ENCODE assay signal across 11 cellular contexts in genomic region chr10:71333154-71333887, GRCh38. TPM values are rescaled to one million over a fixed set of nuclear protein-coding genes. Genes with fewer than 3 reads are reported as not detected.
DNase-seq lines count a peak whose midpoint lies in the region; ATAC-seq, FAIRE-seq and TF ChIP-seq lines count a peak whose summit lies in the region.
"Had no signal": no experiment of that assay in that cellular context is flagged by ENCODE, and none has a peak within 500 bp of the region (broad histone marks: within the 10 kb centered on the region; RNA-seq: fewer than 3 reads in every experiment).

No MANE protein-coding gene starts in this region.

- H3K4me1 ChIP-seq in kidney (ENCODE audit: control insufficient read depth in 1 of 2, insufficient read depth in 1 of 2, low read depth in 1 of 2, low read length in 2 of 2), result peaks cover 14 to 30% of the 10 kb centered on the region in 2 donors

- DNase-seq in GF-D8 (lab: John Stamatoyannopoulos, UW) (peak; percentile 28), MV-4-11 (lab: John Stamatoyannopoulos, UW) (peak; percentile 65), activated B cell treated with CpG ODN at 0.5 μM for 24 hours (no peak), sciatic nerve (ENCODE audit: low spot score) (no peak), kidney (no peak), amniotic stem cell (lab: John Stamatoyannopoulos, UW) (no peak)
- DNase-seq in stimulated activated CD4-positive, alpha-beta T cell treated with anti-CD3 and anti-CD28 coated beads, Interleukin-4, amount 100 ng/mL, for 24 hours, result no peak
- DNase-seq: activated naive CD4-positive, alpha-beta T cell treated with anti-CD3 and anti-CD28 coated beads for 36 hours; cortex of kidney; stimulated activated naive CD8-positive, alpha-beta T cell treated with anti-CD3 and anti-CD28 coated beads, Interleukin-15, amount 100 ng/mL, for 72 hours had no signal

- no peak for TF ChIP-seq CTCF in activated B cell treated with CpG ODN at 0.5 μM for 24 hours (IDR thresholded peaks at IDR 0.05)
- TF ChIP-seq CTCF in kidney (IDR thresholded peaks at IDR 0.05; ENCODE audit: borderline replicate concordance, extremely low read depth, insufficient read depth), result no peak

- CTCF ChIA-PET in activated B cell treated with CpG ODN at 0.5 μM for 24 hours (lab: Charles Lee), result interaction anchor here (3.0 kb wide), 1 partner anchor 14 kb away, joined by 7 read pairs; the partner anchor contains the start of gene SLC29A3

- no peak for FAIRE-seq in kidney (lab: Jason Lieb, UNC)
- FAIRE-seq: TTC549 had no signal

- intact Hi-C loops in activated B cell treated with CpG ODN at 0.5 μM for 24 hours (cut with micrococcal nuclease) (no loop called here), sciatic nerve (cut with DNase I) (no loop called here), kidney (cut with DNase I) (no loop called here)

- no peaks in the 10 kb centered on the region for H3K9me3 ChIP-seq in kidney (ENCODE audit: control insufficient read depth in 1 of 2, low read length in 2 of 2)

- H3K36me3 Mint-ChIP-seq in activated B cell treated with CpG ODN at 0.5 μM for 24 hours (ENCODE audit: low read depth), result peaks cover 5% of the 10 kb centered on the region

- peak overlapping the region; percentile 56 for H3K27ac Mint-ChIP-seq in activated B cell treated with CpG ODN at 0.5 μM for 24 hours
- H3K27ac Mint-ChIP-seq: activated naive CD4-positive, alpha-beta T cell treated with anti-CD3 and anti-CD28 coated beads for 36 hours had no signal

- H3K4me1 Mint-ChIP-seq in activated B cell treated with CpG ODN at 0.5 μM for 24 hours, result peaks cover 19% of the 10 kb centered on the region
- H3K4me1 Mint-ChIP-seq: stimulated activated naive CD8-positive, alpha-beta T cell treated with anti-CD3 and anti-CD28 coated beads, Interleukin-15, amount 100 ng/mL, for 72 hours had no signal

- H3K9ac ChIP-seq in kidney (ENCODE audit: low read length in 2 of 2), result no peak overlapping the region

- ATAC-seq in activated B cell treated with CpG ODN at 0.5 μM for 24 hours (ENCODE audit: low read depth) (peak; percentile 67), sciatic nerve (peak; percentile 65)
- ATAC-seq: stimulated activated naive CD8-positive, alpha-beta T cell treated with anti-CD3 and anti-CD28 coated beads, Interleukin-15, amount 100 ng/mL, for 72 hours had no signal

- H3K27me3 Mint-ChIP-seq in activated B cell treated with CpG ODN at 0.5 μM for 24 hours, result no peaks in the 10 kb centered on the region
- H3K27me3 Mint-ChIP-seq: stimulated activated naive CD8-positive, alpha-beta T cell treated with anti-CD3 and anti-CD28 coated beads, Interleukin-15, amount 100 ng/mL, for 72 hours had no signal

- H3K4me3 ChIP-seq in kidney (ENCODE audit: low read length in 2 of 2), result no peak overlapping the region

- H3K9me3 Mint-ChIP-seq in activated B cell treated with CpG ODN at 0.5 μM for 24 hours, result no peaks in the 10 kb centered on the region
- H3K9me3 Mint-ChIP-seq: activated naive CD4-positive, alpha-beta T cell treated with anti-CD3 and anti-CD28 coated beads for 36 hours; stimulated activated naive CD8-positive, alpha-beta T cell treated with anti-CD3 and anti-CD28 coated beads, Interleukin-15, amount 100 ng/mL, for 72 hours had no signal

- no peak overlapping the region for H3K27ac ChIP-seq in kidney (ENCODE audit: low read depth in 2 of 2, low read length in 2 of 2)

- no peak overlapping the region for H3K4me3 Mint-ChIP-seq in activated B cell treated with CpG ODN at 0.5 μM for 24 hours
- H3K4me3 Mint-ChIP-seq: activated naive CD4-positive, alpha-beta T cell treated with anti-CD3 and anti-CD28 coated beads for 36 hours; stimulated activated naive CD8-positive, alpha-beta T cell treated with anti-CD3 and anti-CD28 coated beads, Interleukin-15, amount 100 ng/mL, for 72 hours had no signal

- H3K36me3 ChIP-seq in kidney (ENCODE audit: control insufficient read depth in 1 of 2, insufficient read depth in 2 of 2, low read length in 2 of 2), result no peaks in the 10 kb centered on the region

- POLR2A ChIA-PET in activated B cell treated with CpG ODN at 0.5 μM for 24 hours (lab: Charles Lee), result no interaction called here

RNA-seq across cellular contexts. Expression of gene SLC29A3, which starts 14.3 kb away (rescaled TPM):
- 3.1 and 4.3 TPM in 2 replicates for total RNA-seq in activated B cell treated with CpG ODN at 0.5 μM for 24 hours
- 8.7 TPM for total RNA-seq in sciatic nerve
- total RNA-seq in kidney, result 5.3 TPM
- 5.7 TPM for polyA plus RNA-seq in kidney (ENCODE audit: insufficient read depth, low read depth, low replicate concordance)

Comparison
In these comparisons a context has a peak if more than half of its experiments do, and no peak if none do; other contexts are left out.
1. DNase-seq: peak in GF-D8 (single experiment) and MV-4-11 (single experiment); none in activated B cell treated with CpG ODN at 0.5 μM for 24 hours (single experiment), sciatic nerve (single experiment), stimulated activated CD4-positive, alpha-beta T cell treated with anti-CD3 and anti-CD28 coated beads, Interleukin-4, amount 100 ng/mL, for 24 hours (single experiment), kidney (single experiment) and amniotic stem cell (single experiment).